ENCODE assay signal across 1 cellular context in genomic region chr14:77151245-77151644, GRCh38.
TF ChIP-seq lines count a peak whose summit lies in the region.

No MANE protein-coding gene starts in this region.

TF ChIP-seq in GM12878, 131 proteins besides CTCF, POLR2A, EP300 and RAD21:
- TF ChIP-seq ZBED1 (IDR thresholded peaks at IDR 0.05; ENCODE audit: borderline replicate concordance) (no peak), JUND (IDR thresholded peaks at IDR 0.05; ENCODE audit: low read depth, low read length) (no peak), SMC3 (IDR thresholded peaks at IDR 0.05; ENCODE audit: borderline replicate concordance, low read length) (peak; percentile 50; the same call in 1 of the 2 replicates), DPF2 (IDR thresholded peaks at IDR 0.05) (no peak)
